24 cellular contexts compared by ENCODE assay signal in genomic region chr3:44365952-44366351, GRCh38. TPM values are rescaled to one million over a fixed set of nuclear protein-coding genes. Genes with fewer than 3 reads are reported as not detected.
DNase-seq lines count a peak whose midpoint lies in the region; ATAC-seq, FAIRE-seq and TF ChIP-seq lines count a peak whose summit lies in the region.
"Had no signal": no experiment of that assay in that cellular context is flagged by ENCODE, and none has a peak within 500 bp of the region (broad histone marks: within the 10 kb centered on the region; RNA-seq: fewer than 3 reads in every experiment).

No MANE protein-coding gene starts in this region.

- no peaks in the 10 kb centered on the region for H3K36me3 Mint-ChIP-seq in glutamatergic neuron (ENCODE audit: unreplicated experiment)

- no peaks in the 10 kb centered on the region for H3K79me2 ChIP-seq in K562 (ENCODE audit: control insufficient read depth, insufficient read depth, low read length)

- H3K9me3 ChIP-seq in A673 (ENCODE audit: low read depth, low read length, poor library complexity, severe bottlenecking): no peaks in the 10 kb centered on the region
- no peaks in the 10 kb centered on the region for H3K9me3 ChIP-seq in IMR-90 (ENCODE audit: control insufficient read depth, insufficient read depth, low read length)
- no peaks in the 10 kb centered on the region for H3K9me3 ChIP-seq in K562 (replicated peaks; ENCODE audit: control insufficient read depth, insufficient read depth, low read depth, low read length)
- H3K9me3 ChIP-seq: BE2C, HAP-1 had no signal

- H2BK120ac ChIP-seq in IMR-90 (ENCODE audit: low read depth, low read length): no peak overlapping the region

- H3K4me1 Mint-ChIP-seq in glutamatergic neuron (ENCODE audit: low read depth, unreplicated experiment): no peaks in the 10 kb centered on the region
- H3K4me1 Mint-ChIP-seq: CD14-positive monocyte; CD8-positive, alpha-beta memory T cell had no signal

- no peak overlapping the region for H2AK5ac ChIP-seq in IMR-90 (ENCODE audit: low read depth, low read length)

- H3K4me1 ChIP-seq in A673 (ENCODE audit: insufficient read depth, low read length, poor library complexity, severe bottlenecking) (no peaks in the 10 kb centered on the region), IMR-90 (ENCODE audit: control insufficient read depth, insufficient read depth, low read length) (no peaks in the 10 kb centered on the region), K562 (replicated peaks in 1 of 2; ENCODE audit: control insufficient read depth in 2 of 2, insufficient read depth in 2 of 2, low read length in 2 of 2) (no peaks in the 10 kb centered on the region)
- H3K4me1 ChIP-seq: BE2C had no signal

- H3K79me1 ChIP-seq in IMR-90 (ENCODE audit: low read depth in 1 of 2, low read length in 2 of 2): no peaks in the 10 kb centered on the region

- no peak overlapping the region for H3K14ac ChIP-seq in IMR-90 (replicated peaks; ENCODE audit: low read depth, low read length)

- no peak overlapping the region for H3K18ac ChIP-seq in IMR-90 (ENCODE audit: low read depth, low read length)

- no peak overlapping the region for H2BK5ac ChIP-seq in IMR-90 (ENCODE audit: low read depth, low read length, poor library complexity, severe bottlenecking)

- no peak overlapping the region for H3K4ac ChIP-seq in IMR-90 (ENCODE audit: low read depth, low read length)

- dilution Hi-C loops in IMR-90 (cut with HindIII; ENCODE audit: low sequenced_read_pairs, unreplicated experiment): no loop called here

- no CpG with 5 or more reads among the region's 1 CpG for WGBS in IMR-90 (ENCODE audit: extremely low coverage in 2 of 2, insufficient read length in 1 of 2), 2 experiments
- WGBS in K562 (ENCODE audit: insufficient coverage, low coverage, missing lambda C conversion rate): 96% methylated on average over 1 of the region's 1 CpG

- H3K27ac ChIP-seq in A673 (ENCODE audit: low read depth, low read length, poor library complexity, severe bottlenecking): no peak overlapping the region
- H3K27ac ChIP-seq in IMR-90 (ENCODE audit: insufficient read depth, low read length): no peak overlapping the region
- no peak overlapping the region for H3K27ac ChIP-seq in K562 (ENCODE audit: extremely low read depth, low read depth, low read length)
- H3K27ac ChIP-seq: BLaER1 treated with 17β-estradiol and CSF1 and Interleukin-3, amounts not matched to agents 10 nM and 100 nM; GM23248 had no signal

- POLR2A ChIA-PET in A673 (lab: Charles Lee; ENCODE audit: low non-redundant PET): no interaction called here
- POLR2A ChIA-PET in IMR-90 (lab: Charles Lee; ENCODE audit: unreplicated experiment): no interaction called here
- POLR2A ChIA-PET in K562 (lab: Yijun Ruan, JAX): no interaction called here

- H2BK20ac ChIP-seq in IMR-90 (ENCODE audit: low read depth, low read length): no peak overlapping the region

- no peak overlapping the region for H4K5ac ChIP-seq in IMR-90 (ENCODE audit: low read depth, low read length)

- H3K27me3 ChIP-seq in A673 (replicated peaks; ENCODE audit: insufficient read depth, low read depth, low read length, poor library complexity) (no peaks in the 10 kb centered on the region), IMR-90 (ENCODE audit: control insufficient read depth, insufficient read depth, low read length) (no peaks in the 10 kb centered on the region), K562 (ENCODE audit: control insufficient read depth in 2 of 2, insufficient read depth in 2 of 2, low read length in 2 of 2) (no peaks in the 10 kb centered on the region)
- H3K27me3 ChIP-seq: BE2C; BLaER1 treated with 17β-estradiol and CSF1 and Interleukin-3, amounts not matched to agents 10 nM and 100 nM had no signal

- no peak overlapping the region for H3K27ac Mint-ChIP-seq in glutamatergic neuron (ENCODE audit: unreplicated experiment)
- H3K27ac Mint-ChIP-seq: CD4-positive, alpha-beta T cell; CD8-positive, alpha-beta memory T cell; HFFc6 had no signal

- no peak overlapping the region for H4K8ac ChIP-seq in IMR-90 (ENCODE audit: low read depth in 2 of 2, low read length in 2 of 2)

- no peak overlapping the region for H4K91ac ChIP-seq in IMR-90 (ENCODE audit: insufficient read depth, low read depth, low read length)

- no peak for ATAC-seq in IMR-90 (ENCODE audit: low read depth)
- no peak for ATAC-seq in K562
- ATAC-seq in HG02870 (IDR thresholded peaks at IDR 0.05; ENCODE audit: unreplicated experiment): no peak

- no peak overlapping the region for H3K23ac ChIP-seq in IMR-90 (ENCODE audit: low read depth, low read length)

- H3K9ac ChIP-seq in IMR-90 (ENCODE audit: low read depth, low read length) (no peak overlapping the region), K562 (ENCODE audit: insufficient read depth in 1 of 2, low read depth in 2 of 2, low read length in 2 of 2) (no peak overlapping the region)
- H3K9ac ChIP-seq: BLaER1 treated with 17β-estradiol and CSF1 and Interleukin-3, amounts not matched to agents 10 nM and 100 nM; GM23248 had no signal

- TF ChIP-seq RAD21 in IMR-90 (IDR thresholded peaks at IDR 0.05; ENCODE audit: low read length) (no peak), K562 (CRISPR knock-in tag; conservative IDR thresholded peaks at IDR 0.05 in 1 of 2, IDR thresholded peaks at IDR 0.05 in 1 of 2) (no peak)

- in situ Hi-C loops in IMR-90 (cut with MboI; ENCODE audit: low sequenced_read_pairs): no loop called here
- in situ Hi-C loops in K562 (cut with MboI): no loop called here

- no peaks in the 10 kb centered on the region for H3K27me3 Mint-ChIP-seq in glutamatergic neuron (ENCODE audit: unreplicated experiment)
- H3K27me3 Mint-ChIP-seq: CD4-positive, alpha-beta T cell; CD8-positive, alpha-beta memory T cell had no signal

- no peak overlapping the region for H2AK9ac ChIP-seq in IMR-90 (replicated peaks; ENCODE audit: low read depth, low read length, poor library complexity)

- H4K20me1 ChIP-seq in IMR-90 (ENCODE audit: insufficient read depth, low read length) (no peaks in the 10 kb centered on the region), K562 (replicated peaks; ENCODE audit: control insufficient read depth, insufficient read depth, low read length) (no peaks in the 10 kb centered on the region)
- H4K20me1 ChIP-seq: BLaER1 treated with 17β-estradiol and CSF1 and Interleukin-3, amounts not matched to agents 10 nM and 100 nM had no signal

- H2AFZ ChIP-seq in IMR-90 (replicated peaks; ENCODE audit: low read length, poor library complexity): no peak overlapping the region
- H2AFZ ChIP-seq in K562 (ENCODE audit: low read depth, low read length): no peak overlapping the region
- H2AFZ ChIP-seq: GM23248 had no signal

- intact Hi-C loops in A673 (cut with micrococcal nuclease; ENCODE audit: unreplicated experiment): no loop called here
- intact Hi-C loops in IMR-90 (cut with micrococcal nuclease): no loop called here
- intact Hi-C loops in K562 (cut with micrococcal nuclease): no loop called here

- TF ChIP-seq EP300 in K562 (IDR thresholded peaks at IDR 0.05; ENCODE audit: low read length): no peak

- H3K56ac ChIP-seq in IMR-90 (ENCODE audit: extremely low read depth, insufficient read depth, low read length): no peak overlapping the region

- no peak for FAIRE-seq in K562 (lab: Jason Lieb, UNC)
- FAIRE-seq: GM12891, GM18507 had no signal

- H2BK15ac ChIP-seq in IMR-90 (ENCODE audit: low read depth, low read length): no peak overlapping the region

- no peak overlapping the region for H3K4me2 ChIP-seq in IMR-90 (ENCODE audit: low read depth, low read length)
- H3K4me2 ChIP-seq in K562 (ENCODE audit: insufficient read depth, low read length): no peak overlapping the region
- H3K4me2 ChIP-seq: BLaER1 treated with 17β-estradiol and CSF1 and Interleukin-3, amounts not matched to agents 10 nM and 100 nM had no signal

- H3K36me3 ChIP-seq in A673 (ENCODE audit: insufficient read depth, low read length, poor library complexity, severe bottlenecking) (no peaks in the 10 kb centered on the region), IMR-90 (ENCODE audit: control insufficient read depth, insufficient read depth, low read length) (peaks cover 4% of the 10 kb centered on the region; the same call in 1 of the 2 replicates), K562 (ENCODE audit: control insufficient read depth, insufficient read depth, low read length) (no peaks in the 10 kb centered on the region; the same call in 2 of the 3 replicates)
- H3K36me3 ChIP-seq: BE2C, HAP-1 had no signal

- no peaks in the 10 kb centered on the region for H3K9me3 Mint-ChIP-seq in glutamatergic neuron (ENCODE audit: unreplicated experiment)
- H3K9me3 Mint-ChIP-seq: CD4-positive, alpha-beta T cell; CD8-positive, alpha-beta memory T cell; HFFc6 had no signal

- no peak for TF ChIP-seq CTCF in A673 (conservative IDR thresholded peaks at IDR 0.05; ENCODE audit: low read depth, low read length)
- no peak for TF ChIP-seq CTCF in IMR-90 (conservative IDR thresholded peaks at IDR 0.05; ENCODE audit: low read depth, low read length)
- no peak for TF ChIP-seq CTCF in K562 (IDR thresholded peaks at IDR 0.05 in 2 of 3, conservative IDR thresholded peaks at IDR 0.05 in 1 of 3; ENCODE audit: insufficient read depth in 2 of 3, low read depth in 1 of 3, low read length in 3 of 3)
- TF ChIP-seq CTCF in glutamatergic neuron (IDR thresholded peaks at IDR 0.05; ENCODE audit: partially characterized antibody, unreplicated experiment): no peak

- H3K9me1 ChIP-seq in IMR-90 (ENCODE audit: insufficient read depth, low read length) (no peaks in the 10 kb centered on the region), K562 (ENCODE audit: control insufficient read depth, insufficient read depth, low read length) (no peaks in the 10 kb centered on the region)

- BruUV-seq in A673 (replicated peaks; lab: Mats Ljungman, UMichigan) (no TSS peak), IMR-90 (replicated peaks; lab: Mats Ljungman, UMichigan) (no TSS peak), K562 (replicated peaks; lab: Mats Ljungman, UMichigan) (no TSS peak)

- DNase-seq in A673 (ENCODE audit: low spot score): peak; percentile 35
- DNase-seq in IMR-90: no peak
- DNase-seq in K562 (ENCODE audit: extremely low read depth in 1 of 4, low spot score in 3 of 4): no peak
- DNase-seq in renal cortical epithelial cell (ENCODE audit: low read depth): peak; percentile 18
- no peak for DNase-seq in glutamatergic neuron
- no peak for DNase-seq in AG08395 (ENCODE audit: low spot score)
- DNase-seq: 8988T; AML-193; BE2C; Calu3; CD4-positive, alpha-beta T cell; CD8-positive, alpha-beta memory T cell; COR-L47; DMS53; DMS79 treated with DMSO at 0.1 percent for 48 hours; GF-D8; GM23248; HFFc6 had no signal

- no peak overlapping the region for H3K4me3 Mint-ChIP-seq in glutamatergic neuron (ENCODE audit: unreplicated experiment)
- H3K4me3 Mint-ChIP-seq: CD14-positive monocyte; CD4-positive, alpha-beta T cell; CD8-positive, alpha-beta memory T cell; HFFc6 had no signal

- TF ChIP-seq POLR2A in IMR-90 (IDR thresholded peaks at IDR 0.05; ENCODE audit: low read depth, low read length) (no peak), K562 (conservative IDR thresholded peaks at IDR 0.05) (no peak)

- CTCF ChIA-PET in A673 (lab: Charles Lee) (no interaction called here), IMR-90 (lab: Yijun Ruan, JAX) (interaction anchor here (1.0 kb wide), 1 partner anchor 10 kb away, joined by 3 read pairs; no protein-coding TSS in a partner anchor), K562 (lab: Yijun Ruan, JAX; ENCODE audit: low intra/inter-chr PET ratio) (no interaction called here)

- H3K4me3 ChIP-seq in A673 (ENCODE audit: low read depth, low read length, poor library complexity, severe bottlenecking): no peak overlapping the region
- H3K4me3 ChIP-seq in IMR-90 (ENCODE audit: insufficient read depth, low read depth, low read length): no peak overlapping the region
- no peak overlapping the region for H3K4me3 ChIP-seq in K562
- H3K4me3 ChIP-seq: BLaER1 treated with 17β-estradiol and CSF1 and Interleukin-3, amounts not matched to agents 10 nM and 100 nM; GM23248; HAP-1 had no signal

RNA-seq across cellular contexts. Expression of gene TCAIM, which starts 27.4 kb away (rescaled TPM):
- 19.1 and 21.7 TPM in 2 replicates for total RNA-seq in A673 (2021)
- total RNA-seq in IMR-90 (2012; rRNA removed): 21.5 and 21.9 TPM in 2 replicates
- polyA plus RNA-seq in IMR-90 (2012; rRNA removed): 8.1 and 11.0 TPM in 2 replicates
- polyA plus RNA-seq in IMR-90 (2012; cell fraction: cytosol; rRNA removed): 2.4 and 4.0 TPM in 2 replicates
- polyA plus RNA-seq in IMR-90 (2012; cell fraction: nucleus; rRNA removed; ENCODE audit: low replicate concordance): 1.0 and 7.4 TPM in 2 replicates
- 22.4 and 50.3 TPM in 2 replicates for total RNA-seq in K562 (2011; cell fraction: chromatin; rRNA removed; ENCODE audit: low replicate concordance)
- total RNA-seq in K562 (2011; cell fraction: nucleolus; rRNA removed): 13.2 and 13.8 TPM in 2 replicates
- 32.0 and 70.5 TPM in 2 replicates for total RNA-seq in K562 (2011; cell fraction: nucleoplasm; rRNA removed)
- total RNA-seq in K562 (2014; rRNA removed): 18.6 and 19.7 TPM in 2 replicates
- total RNA-seq in K562 (2014; rRNA removed; fragmentation: Illumina TruSeq; extraction: Trizol): 36.7 and 43.5 TPM in 2 replicates
- total RNA-seq in K562 (2015; rRNA removed; fragmentation: Illumina TruSeq; extraction: Trizol): 37.7 and 43.4 TPM in 2 replicates
- 23.0 and 25.2 TPM in 2 replicates for total RNA-seq in K562 (2021)
- 42.5 and 53.3 TPM in 2 replicates for polyA plus RNA-seq in K562 (2011; rRNA removed)
- polyA plus RNA-seq in K562 (2011; cell fraction: cytosol; rRNA removed): 16.1 and 27.9 TPM in 2 replicates
- polyA plus RNA-seq in K562 (2011; cell fraction: nucleus; rRNA removed): 13.7 and 14.4 TPM in 2 replicates
- polyA plus RNA-seq in K562 (2012): 29.7 and 43.6 TPM in 2 replicates
- polyA plus RNA-seq in K562 (2014; fragmentation: Illumina TruSeq; extraction: Trizol): 32.3 and 36.9 TPM in 2 replicates
- 10 to 100 TPM; 41.5 to 44.9 TPM for polyA plus RNA-seq in K562 (2014; fragmentation: Nextera tagmentation; extraction: Ambion mirVana)
- 27.6 and 29.5 TPM in 2 replicates for polyA plus RNA-seq in K562 (2014; rRNA removed)
- 38.9 and 41.3 TPM in 2 replicates for polyA minus RNA-seq in K562 (2011; rRNA and poly(A)+ RNA removed)
- polyA minus RNA-seq in K562 (2011; cell fraction: cytosol; rRNA and poly(A)+ RNA removed): 14.1 and 21.8 TPM in 2 replicates
- polyA minus RNA-seq in K562 (2011; cell fraction: nucleus; rRNA and poly(A)+ RNA removed): 19.5 and 36.3 TPM in 2 replicates
- total RNA-seq in renal cortical epithelial cell: 37.3 and 61.1 TPM in 2 replicates
- total RNA-seq in glutamatergic neuron (ENCODE audit: unreplicated experiment): 17.1 TPM

Comparison
In these comparisons a context has a peak if more than half of its experiments do, and no peak if none do; other contexts are left out.
1. DNase-seq: peak in A673 (single experiment) and renal cortical epithelial cell (single experiment); none in IMR-90 (single experiment), K562 (0 of 4), glutamatergic neuron (single experiment) and AG08395 (single experiment).